In the genomic region with DNA sequence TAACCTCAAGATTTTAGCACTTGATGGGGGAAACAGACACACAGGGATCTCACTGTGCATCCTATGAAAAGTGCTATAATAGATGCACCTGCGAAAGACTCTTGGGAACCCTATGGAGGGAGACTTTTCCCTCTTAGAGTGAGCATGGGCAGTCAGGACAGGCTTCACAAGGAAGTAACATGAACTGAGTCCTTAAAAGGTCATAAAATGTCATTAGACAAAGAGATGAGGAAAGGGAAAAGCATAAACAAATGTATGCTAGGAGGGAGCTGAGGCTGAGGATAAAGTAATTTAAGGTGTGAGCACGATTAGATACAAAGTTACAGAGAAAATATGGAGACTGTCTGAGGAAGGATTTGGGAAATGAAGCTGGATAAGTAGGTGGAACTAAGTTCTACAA, we compare ENCODE assay signal across 1 cellular context.
TF ChIP-seq lines count a peak whose summit lies in the region.

No MANE protein-coding gene starts in this region.

TF ChIP-seq in H1, 55 proteins besides CTCF, POLR2A, EP300 and RAD21 (continued from another document):
- no peak for TF ChIP-seq ASH2L (IDR thresholded peaks at IDR 0.05; ENCODE audit: low read length)
- TF ChIP-seq GTF2F1 (IDR thresholded peaks at IDR 0.05; ENCODE audit: borderline replicate concordance, low read depth, low read length): no peak
- TF ChIP-seq POLR2AphosphoS5 (IDR thresholded peaks at IDR 0.05; ENCODE audit: low read depth, low read length): no peak
- no peak for TF ChIP-seq YY1 (IDR thresholded peaks at IDR 0.05; ENCODE audit: low read depth, low read length)
- TF ChIP-seq FOSL1 (IDR thresholded peaks at IDR 0.05; ENCODE audit: insufficient read depth, low read depth, low read length): no peak
- TF ChIP-seq CBX8 (IDR thresholded peaks at IDR 0.05; ENCODE audit: borderline replicate concordance, low read depth, low read length): no peak
